ENCODE assay signal across 10 cellular contexts in genomic region chr7:5625938-5626337, GRCh38. TPM values are rescaled to one million over a fixed set of nuclear protein-coding genes. Genes with fewer than 3 reads are reported as not detected.
DNase-seq lines count a peak whose midpoint lies in the region; ATAC-seq, FAIRE-seq and TF ChIP-seq lines count a peak whose summit lies in the region.
"Had no signal": no experiment of that assay in that cellular context is flagged by ENCODE, and none has a peak within 500 bp of the region (broad histone marks: within the 10 kb centered on the region; RNA-seq: fewer than 3 reads in every experiment).

No MANE protein-coding gene starts in this region.

- H3K9me3 Mint-ChIP-seq in activated naive CD8-positive, alpha-beta T cell treated with anti-CD3 and anti-CD28 coated beads, Interleukin-2, amount 50 U/mL, for 24 hours, result no peaks in the 10 kb centered on the region
- H3K9me3 Mint-ChIP-seq: IgD-negative memory B cell had no signal

- H3K36me3 ChIP-seq in GM23248 (ENCODE audit: low read depth) (peaks cover 19% of the 10 kb centered on the region; the same call in 1 of the 2 replicates), keratinocyte (ENCODE audit: control insufficient read depth in 2 of 2, extremely low read depth in 1 of 2, insufficient read depth in 2 of 2, low read length in 2 of 2) (peaks cover 9 to 26% of the 10 kb centered on the region in 2 experiments)

- peak; percentile 18 to 30 (median 23) for TF ChIP-seq CTCF in keratinocyte (optimal IDR thresholded peaks at IDR 0.05 in 1 of 3, IDR thresholded peaks at IDR 0.05 in 1 of 3, conservative IDR thresholded peaks at IDR 0.05 in 1 of 3; ENCODE audit: extremely low read depth in 1 of 3, insufficient read depth in 2 of 3, low read length in 3 of 3)

- H3K9ac ChIP-seq in GM23248, result peak overlapping the region; percentile 30; the same call in 1 of the 2 replicates
- peak overlapping the region; percentile 37 for H3K9ac ChIP-seq in keratinocyte (ENCODE audit: control insufficient read depth, extremely low read depth, insufficient read depth, low read length)

- H3K4me3 ChIP-seq in GM23248, result no peak overlapping the region
- no peak overlapping the region for H3K4me3 ChIP-seq in keratinocyte (ENCODE audit: control insufficient read depth in 2 of 3, extremely low read depth in 1 of 3, insufficient read depth in 2 of 3, low read depth in 1 of 3, low read length in 3 of 3)
- H3K4me3 ChIP-seq: skin epidermis had no signal

- ATAC-seq in activated naive CD8-positive, alpha-beta T cell treated with anti-CD3 and anti-CD28 coated beads, Interleukin-2, amount 50 U/mL, for 24 hours, result no peak
- no peak for ATAC-seq in HG03342 (IDR thresholded peaks at IDR 0.05; ENCODE audit: unreplicated experiment)
- ATAC-seq in GM21423 (IDR thresholded peaks at IDR 0.05; ENCODE audit: unreplicated experiment), result no peak

- DNase-seq in ACHN (peak; percentile 73), GM23248 (peak; percentile 87), keratinocyte (ENCODE audit: low read depth, low spot score) (peak; percentile 59), DMS114 treated with DMSO at 0.1 percent for 48 hours (lab: John Stamatoyannopoulos, UW; ENCODE audit: unreplicated experiment) (no peak), substantia nigra (lab: John Stamatoyannopoulos, UW) (no peak)
- no peak for DNase-seq in activated naive CD8-positive, alpha-beta T cell treated with anti-CD3 and anti-CD28 coated beads, Interleukin-2, amount 50 U/mL, for 24 hours

- peaks cover 20% of the 10 kb centered on the region for H3K4me1 Mint-ChIP-seq in activated naive CD8-positive, alpha-beta T cell treated with anti-CD3 and anti-CD28 coated beads, Interleukin-2, amount 50 U/mL, for 24 hours

- H3K36me3 Mint-ChIP-seq in activated naive CD8-positive, alpha-beta T cell treated with anti-CD3 and anti-CD28 coated beads, Interleukin-2, amount 50 U/mL, for 24 hours (ENCODE audit: low read depth), result peaks cover 25% of the 10 kb centered on the region
- H3K36me3 Mint-ChIP-seq: IgD-negative memory B cell had no signal

- H3K4me1 ChIP-seq in GM23248 (ENCODE audit: insufficient read depth), result peaks cover 35% of the 10 kb centered on the region
- H3K4me1 ChIP-seq in keratinocyte (ENCODE audit: control insufficient read depth, extremely low read depth, insufficient read depth, low read length), result peaks cover 29% of the 10 kb centered on the region

- peaks cover 19% of the 10 kb centered on the region for H3K79me2 ChIP-seq in GM23248 (ENCODE audit: insufficient read depth)
- no peaks in the 10 kb centered on the region for H3K79me2 ChIP-seq in keratinocyte (ENCODE audit: control insufficient read depth, insufficient read depth, low read length)

- 0 to 8% methylated on average over 1 of the region's 1 CpG for WGBS in GM23248 (ENCODE audit: low coverage in 1 of 2, low lambda C conversion rate in 2 of 2, missing lambda C conversion rate in 2 of 2), 2 experiments

- in situ Hi-C loops in ACHN (cut with HindIII; ENCODE audit: low pct_ligation_motif_present, low pct_unique_long_range_greater_than_20kb, low sequenced_read_pairs), result loop anchor here (5.0 kb wide), 2 partner anchors 39 to 56 kb away; no protein-coding TSS in a partner anchor
- in situ Hi-C loops in GM23248 (cut with MboI), result no loop called here

- H4K20me1 ChIP-seq in GM23248 (ENCODE audit: insufficient read depth), result peaks cover 6% of the 10 kb centered on the region; the same call in 1 of the 2 replicates
- H4K20me1 ChIP-seq in keratinocyte (ENCODE audit: control insufficient read depth, extremely low read depth, insufficient read depth, low read length), result no peaks in the 10 kb centered on the region

- no peaks in the 10 kb centered on the region for H3K9me2 ChIP-seq in GM23248 (ENCODE audit: insufficient read depth)

- H3K9me3 ChIP-seq in GM23248 (ENCODE audit: low read depth) (no peaks in the 10 kb centered on the region), keratinocyte (ENCODE audit: control insufficient read depth, low read depth, low read length) (no peaks in the 10 kb centered on the region)

- dilution Hi-C loops in keratinocyte (cut with MboI; ENCODE audit: extremely low pct_ligation_motif_present, low sequenced_read_pairs), result no loop called here

- peak; percentile 73 for FAIRE-seq in keratinocyte (lab: Jason Lieb, UNC)

- no peaks in the 10 kb centered on the region for H3K27me3 Mint-ChIP-seq in activated naive CD8-positive, alpha-beta T cell treated with anti-CD3 and anti-CD28 coated beads, Interleukin-2, amount 50 U/mL, for 24 hours
- H3K27me3 Mint-ChIP-seq: IgD-negative memory B cell had no signal

- H3K9me1 ChIP-seq in keratinocyte (ENCODE audit: control insufficient read depth, extremely low read depth, insufficient read depth, low read length), result no peaks in the 10 kb centered on the region

- peaks cover 48% of the 10 kb centered on the region for H3F3A ChIP-seq in GM23248 (ENCODE audit: insufficient read depth)

- H3K27me3 ChIP-seq in GM23248 (replicated peaks; ENCODE audit: insufficient read depth) (no peaks in the 10 kb centered on the region), keratinocyte (ENCODE audit: control insufficient read depth, extremely low read depth, insufficient read depth, low read length) (no peaks in the 10 kb centered on the region)

- H3K27ac Mint-ChIP-seq in activated naive CD8-positive, alpha-beta T cell treated with anti-CD3 and anti-CD28 coated beads, Interleukin-2, amount 50 U/mL, for 24 hours, result peak overlapping the region; percentile 76

- H2AFZ ChIP-seq in GM23248 (no peak overlapping the region), keratinocyte (ENCODE audit: control insufficient read depth, low read length) (no peak overlapping the region)

- no peak overlapping the region for H3K4me3 Mint-ChIP-seq in activated naive CD8-positive, alpha-beta T cell treated with anti-CD3 and anti-CD28 coated beads, Interleukin-2, amount 50 U/mL, for 24 hours
- H3K4me3 Mint-ChIP-seq: IgD-negative memory B cell had no signal

- peak overlapping the region; percentile 59 for H3K27ac ChIP-seq in GM23248
- peak overlapping the region; percentile 59 for H3K27ac ChIP-seq in keratinocyte (ENCODE audit: control insufficient read depth, insufficient read depth, low read length)
- no peak overlapping the region for H3K27ac ChIP-seq in substantia nigra (ENCODE audit: low read depth, low read length, poor library complexity, severe bottlenecking)

- H3K4me2 ChIP-seq in GM23248 (ENCODE audit: unreplicated experiment), result peak overlapping the region; percentile 17
- H3K4me2 ChIP-seq in keratinocyte (ENCODE audit: control insufficient read depth, extremely low read depth, insufficient read depth, low read depth, low read length), result no peak overlapping the region

RNA-seq across cellular contexts. Expression of gene FSCN1, which starts 33.3 kb away (rescaled TPM):
- total RNA-seq in GM23248 (2014; rRNA removed; shearing (Covaris generic)), result 410 and 423 TPM in 2 replicates
- polyA plus RNA-seq in GM23248 (2016; fragmentation: Nextera tagmentation; extraction: Ambion mirVana) (183 and 201 TPM in 2 replicates), keratinocyte (133 to 291 TPM (median 149 TPM) in 3 replicates)
- 120 TPM for polyA plus RNA-seq in keratinocyte (2011; ENCODE audit: low read depth)
- 92.2 and 328 TPM in 2 replicates for polyA plus RNA-seq in keratinocyte (2011; cell fraction: cytosol; rRNA removed)
- polyA plus RNA-seq in keratinocyte (2011; cell fraction: nucleus; rRNA removed), result 106 and 176 TPM in 2 replicates
- polyA plus RNA-seq in keratinocyte (2012; ENCODE audit: low replicate concordance), result 132 and 514 TPM in 2 replicates
- polyA minus RNA-seq in keratinocyte, result 100 to 357 TPM (median 134 TPM) in 3 replicates
- 829 TPM for polyA minus RNA-seq in keratinocyte (2011; cell fraction: cytosol; rRNA and poly(A)+ RNA removed)
- polyA minus RNA-seq in keratinocyte (2011; cell fraction: nucleus; rRNA and poly(A)+ RNA removed), result 210 and 230 TPM in 2 replicates

Comparison
In these comparisons a context has a peak if more than half of its experiments do, and no peak if none do; other contexts are left out.
1. DNase-seq: peak in ACHN (single experiment), GM23248 (single experiment) and keratinocyte (single experiment); none in activated naive CD8-positive, alpha-beta T cell treated with anti-CD3 and anti-CD28 coated beads, Interleukin-2, amount 50 U/mL, for 24 hours (single experiment), DMS114 treated with DMSO at 0.1 percent for 48 hours (single experiment) and substantia nigra (0 of 49).